ENCODE assay signal across 8 cellular contexts in the genomic region with DNA sequence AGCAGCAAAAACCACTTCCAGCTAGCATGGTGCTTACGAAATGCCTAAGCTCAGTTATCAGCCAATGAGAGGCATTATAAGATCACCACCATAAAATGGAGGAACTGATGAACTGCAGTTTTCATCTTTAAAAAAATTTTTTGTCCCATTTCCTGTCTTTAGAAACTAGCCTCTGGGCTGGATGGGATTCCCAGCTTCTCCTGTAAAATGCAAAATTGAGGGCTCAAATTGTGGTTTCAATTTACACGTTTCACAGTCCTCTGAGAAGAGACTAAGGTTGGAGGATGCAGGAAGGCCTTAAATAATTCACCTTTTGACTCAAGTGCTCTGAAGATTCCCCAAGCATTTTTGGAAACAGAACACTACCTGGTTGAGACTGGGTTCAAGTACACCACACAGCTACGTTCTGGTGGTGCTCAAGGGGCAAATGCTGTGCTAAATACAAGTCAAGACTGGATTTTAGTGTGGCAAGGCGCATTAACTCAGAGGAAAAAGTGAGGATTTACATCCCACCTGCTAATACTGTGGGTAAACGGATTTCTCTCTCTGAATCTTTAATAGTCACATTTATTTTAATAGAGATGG. TPM values are rescaled to one million over a fixed set of nuclear protein-coding genes. Genes with fewer than 3 reads are reported as not detected.
DNase-seq lines count a peak whose midpoint lies in the region; ATAC-seq and TF ChIP-seq lines count a peak whose summit lies in the region.

No MANE protein-coding gene starts in this region.

- TF ChIP-seq EP300 in gastroesophageal sphincter (IDR thresholded peaks at IDR 0.05), result no peak

- peak overlapping the region; percentile 90 for H3K4me3 Mint-ChIP-seq in activated CD8-positive, alpha-beta T cell treated with anti-CD3 and anti-CD28 coated beads, Interleukin-2, amount 10 ng/mL, durations not matched to agents 7 days and 5 days

- peaks cover 23% of the 10 kb centered on the region for H3K36me3 Mint-ChIP-seq in activated CD8-positive, alpha-beta T cell treated with anti-CD3 and anti-CD28 coated beads, Interleukin-2, amount 10 ng/mL, durations not matched to agents 7 days and 5 days (ENCODE audit: low read depth)

- ATAC-seq in activated CD8-positive, alpha-beta T cell treated with anti-CD3 and anti-CD28 coated beads, Interleukin-2, amount 10 ng/mL, durations not matched to agents 7 days and 5 days, result no peak
- ATAC-seq in gastroesophageal sphincter, result no peak

- H3K27me3 ChIP-seq in gastroesophageal sphincter (no peaks in the 10 kb centered on the region), rectal smooth muscle tissue (ENCODE audit: control insufficient read depth, insufficient read depth, low read length) (no peaks in the 10 kb centered on the region)

- H3K4me1 Mint-ChIP-seq in activated CD8-positive, alpha-beta T cell treated with anti-CD3 and anti-CD28 coated beads, Interleukin-2, amount 10 ng/mL, durations not matched to agents 7 days and 5 days (ENCODE audit: low read depth), result peaks cover 25% of the 10 kb centered on the region

- CTCF ChIA-PET in activated CD8-positive, alpha-beta T cell treated with anti-CD3 and anti-CD28 coated beads, Interleukin-2, amount 10 ng/mL, durations not matched to agents 7 days and 5 days (lab: Charles Lee), result interaction anchor here (1.2 to 1.7 kb wide), 5 partner anchors 9 to 391 kb away, joined by 3 to 5 read pairs (median 4); a partner anchor contains a TSS

- DNase-seq in DMS53 (lab: John Stamatoyannopoulos, UW), result peak; percentile 53
- peak; percentile 35 for DNase-seq in Jurkat, Clone E6-1 (ENCODE audit: low read depth, low spot score)
- peak; percentile 22 for DNase-seq in activated CD8-positive, alpha-beta T cell treated with anti-CD3 and anti-CD28 coated beads, Interleukin-2, amount 10 ng/mL, durations not matched to agents 7 days and 5 days
- DNase-seq in DMS153 treated with DMSO at 0.1 percent for 48 hours (lab: John Stamatoyannopoulos, UW; ENCODE audit: unreplicated experiment), result no peak
- DNase-seq in NCI-H446 (lab: John Stamatoyannopoulos, UW), result no peak
- DNase-seq in KG1 (lab: John Stamatoyannopoulos, UW), result no peak

- peak in 1 of 4 experiments; percentile 12 for TF ChIP-seq CTCF in gastroesophageal sphincter (IDR thresholded peaks at IDR 0.05)

- H3K9me3 Mint-ChIP-seq in activated CD8-positive, alpha-beta T cell treated with anti-CD3 and anti-CD28 coated beads, Interleukin-2, amount 10 ng/mL, durations not matched to agents 7 days and 5 days (ENCODE audit: insufficient read depth), result peaks cover 6% of the 10 kb centered on the region

- H3K9ac ChIP-seq in rectal smooth muscle tissue (ENCODE audit: low read length), result peak overlapping the region; percentile 94

- H3K36me3 ChIP-seq in gastroesophageal sphincter, result peaks cover 0 to 9% of the 10 kb centered on the region in 2 donors
- H3K36me3 ChIP-seq in rectal smooth muscle tissue (ENCODE audit: control insufficient read depth, insufficient read depth, low read length), result no peaks in the 10 kb centered on the region

- peak overlapping the region; percentile 83 for H3K4me3 ChIP-seq in Jurkat, Clone E6-1 (ENCODE audit: low read length)
- H3K4me3 ChIP-seq in gastroesophageal sphincter, result peak overlapping the region; percentile 78 to 95
- H3K4me3 ChIP-seq in rectal smooth muscle tissue (ENCODE audit: low read length), result peak overlapping the region; percentile 91

- no peak for TF ChIP-seq POLR2A in gastroesophageal sphincter (IDR thresholded peaks at IDR 0.05)

- H3K27ac Mint-ChIP-seq in activated CD8-positive, alpha-beta T cell treated with anti-CD3 and anti-CD28 coated beads, Interleukin-2, amount 10 ng/mL, durations not matched to agents 7 days and 5 days, result peak overlapping the region; percentile 96

- no peaks in the 10 kb centered on the region for H3K27me3 Mint-ChIP-seq in activated CD8-positive, alpha-beta T cell treated with anti-CD3 and anti-CD28 coated beads, Interleukin-2, amount 10 ng/mL, durations not matched to agents 7 days and 5 days (ENCODE audit: low read depth)

- 7 to 22% methylated on average over 5 of the region's 5 CpGs for WGBS in gastroesophageal sphincter (ENCODE audit: low coverage in 1 of 2), 2 donors

- POLR2A ChIA-PET in activated CD8-positive, alpha-beta T cell treated with anti-CD3 and anti-CD28 coated beads, Interleukin-2, amount 10 ng/mL, durations not matched to agents 7 days and 5 days (lab: Charles Lee), result interaction anchor here (1.2 to 3.6 kb wide), 2 partner anchors 35 to 118 kb away, joined by 6 to 26 read pairs; a partner anchor contains a TSS

- H3K4me1 ChIP-seq in gastroesophageal sphincter (peaks cover 0 to 23% (median 5%) of the 10 kb centered on the region in 3 donors), rectal smooth muscle tissue (ENCODE audit: control insufficient read depth, insufficient read depth, low read length) (peaks cover 7% of the 10 kb centered on the region)

- no peaks in the 10 kb centered on the region for H3K9me3 ChIP-seq in gastroesophageal sphincter

- H3K27ac ChIP-seq in gastroesophageal sphincter, result peak overlapping the region; percentile 97 to 99 (median 98)
- peak overlapping the region; percentile 98 for H3K27ac ChIP-seq in rectal smooth muscle tissue (ENCODE audit: low read depth, low read length)

RNA-seq across cellular contexts. Expression of a gene that starts 0.9 kb away (rescaled TPM):
- polyA plus RNA-seq in Jurkat, Clone E6-1 (2012; ENCODE audit: insufficient read depth, insufficient read length), result 11.9 TPM
- 1 to 10 TPM; 4.4 to 5.0 TPM for total RNA-seq in activated CD8-positive, alpha-beta T cell treated with anti-CD3 and anti-CD28 coated beads, Interleukin-2, amount 10 ng/mL, durations not matched to agents 7 days and 5 days
- 10 to 100 TPM; 17.3 to 36.1 (median 23.7) TPM for total RNA-seq in gastroesophageal sphincter

RNA-seq across cellular contexts. Expression of a gene that starts 35.0 kb away (rescaled TPM):
- 20.6 TPM for polyA plus RNA-seq in Jurkat, Clone E6-1 (2012; ENCODE audit: insufficient read depth, insufficient read length)
- 10 to 100 TPM; 26.1 to 26.6 TPM for total RNA-seq in activated CD8-positive, alpha-beta T cell treated with anti-CD3 and anti-CD28 coated beads, Interleukin-2, amount 10 ng/mL, durations not matched to agents 7 days and 5 days
- total RNA-seq in gastroesophageal sphincter, result 10 to 100 TPM; 24.7 to 50.6 (median 32.2) TPM

Comparison
In these comparisons a context has a peak if more than half of its experiments do, and no peak if none do; other contexts are left out.
1. DNase-seq: peak in DMS53 (single experiment), Jurkat, Clone E6-1 (single experiment) and activated CD8-positive, alpha-beta T cell treated with anti-CD3 and anti-CD28 coated beads, Interleukin-2, amount 10 ng/mL, durations not matched to agents 7 days and 5 days (single experiment); none in DMS153 treated with DMSO at 0.1 percent for 48 hours (single experiment), NCI-H446 (0 of 2) and KG1 (single experiment).
2. Peak in every context shown above with its lines, with median percentiles within 50 percentile points of each other: H3K4me3 ChIP-seq.